Comparison of ENCODE assay signal across 2 cellular contexts in the genomic region with DNA sequence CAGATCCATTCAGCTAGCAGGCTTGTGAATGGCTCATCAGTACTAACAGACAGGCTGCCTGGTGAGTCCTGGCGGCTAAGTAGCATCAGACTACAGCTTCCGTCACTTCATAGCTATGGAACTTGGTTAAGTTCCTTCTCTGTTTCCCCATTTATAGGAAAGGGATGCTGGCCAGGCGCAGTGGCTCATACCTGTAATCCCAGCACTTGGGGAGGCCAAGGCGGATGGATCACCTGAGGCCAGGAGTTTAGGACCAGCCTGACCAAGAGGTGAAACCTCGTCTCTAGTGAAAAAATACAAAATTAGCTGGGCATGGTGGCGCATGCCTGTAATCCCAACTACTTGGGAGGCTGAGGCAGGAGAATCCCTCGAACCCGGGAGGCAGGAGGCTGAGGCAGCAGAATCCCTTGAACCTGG. TPM values are rescaled to one million over a fixed set of nuclear protein-coding genes. Genes with fewer than 3 reads are reported as not detected.
"Had no signal": no experiment of that assay in that cellular context is flagged by ENCODE, and none has a peak within 500 bp of the region (broad histone marks: within the 10 kb centered on the region; RNA-seq: fewer than 3 reads in every experiment).

No MANE protein-coding gene starts in this region.

RNA-seq across cellular contexts. Expression of gene CDH1, which starts 56.4 kb away (rescaled TPM):
- total RNA-seq: fibroblast of lung, lung microvascular endothelial cell had no signal
